In genomic region chr7:18648849-18649758, GRCh38 we compare ENCODE assay signal across 17 cellular contexts.
DNase-seq lines count a peak whose midpoint lies in the region; ATAC-seq and TF ChIP-seq lines count a peak whose summit lies in the region.
"Had no signal": no experiment of that assay in that cellular context is flagged by ENCODE, and none has a peak within 500 bp of the region (broad histone marks: within the 10 kb centered on the region; RNA-seq: fewer than 3 reads in every experiment).

No MANE protein-coding gene starts in this region.

- no peak overlapping the region for H2AFZ ChIP-seq in PC-3 (ENCODE audit: low read length)
- no peak overlapping the region for H2AFZ ChIP-seq in trophoblast cell (ENCODE audit: insufficient read depth, low read length, poor library complexity)

- H3K23ac ChIP-seq in trophoblast cell (ENCODE audit: low read length): no peak overlapping the region

- no peak overlapping the region for H2BK120ac ChIP-seq in trophoblast cell (ENCODE audit: insufficient read depth, low read length, poor library complexity)

- POLR2A ChIA-PET in PC-3 (lab: Charles Lee; ENCODE audit: unreplicated experiment): no interaction called here

- H3K14ac ChIP-seq in trophoblast cell (ENCODE audit: low read length): no peak overlapping the region

- CTCF ChIA-PET in PC-3 (lab: Charles Lee): no interaction called here

- H3K27me3 ChIP-seq in PC-3 (ENCODE audit: low read length) (no peaks in the 10 kb centered on the region), adipocyte (replicated peaks; ENCODE audit: control insufficient read depth, insufficient read depth, low read length) (no peaks in the 10 kb centered on the region), trophoblast cell (ENCODE audit: insufficient read depth, low read length) (no peaks in the 10 kb centered on the region)

- no peaks in the 10 kb centered on the region for H3K79me2 ChIP-seq in PC-3 (ENCODE audit: low read length)
- H3K79me2 ChIP-seq in trophoblast cell (ENCODE audit: control insufficient read depth, insufficient read depth, low read length, poor library complexity): no peaks in the 10 kb centered on the region

- TF ChIP-seq CTCF in PC-3 (conservative IDR thresholded peaks at IDR 0.05; ENCODE audit: low read depth, low read length): no peak

- H3K9ac ChIP-seq in PC-3 (ENCODE audit: low read length) (no peak overlapping the region), adipocyte (ENCODE audit: low read length) (no peak overlapping the region), trophoblast cell (ENCODE audit: low read length) (no peak overlapping the region)

- no peaks in the 10 kb centered on the region for H3F3A ChIP-seq in PC-3 (ENCODE audit: low read length, unreplicated experiment)

- H3K27ac ChIP-seq in PC-3 (ENCODE audit: low read length): no peak overlapping the region
- H3K27ac ChIP-seq in trophoblast cell (ENCODE audit: low read depth, low read length): no peak overlapping the region
- H3K27ac ChIP-seq: 22Rv1 had no signal

- no peak overlapping the region for H4K91ac ChIP-seq in trophoblast cell (ENCODE audit: low read depth, low read length)

- no peaks in the 10 kb centered on the region for H3K9me3 ChIP-seq in PC-3 (ENCODE audit: low read length)
- no peaks in the 10 kb centered on the region for H3K9me3 ChIP-seq in adipocyte (ENCODE audit: control insufficient read depth, low read length)
- no peaks in the 10 kb centered on the region for H3K9me3 ChIP-seq in trophoblast cell (ENCODE audit: insufficient read depth, low read depth, low read length)

- H3K4me3 ChIP-seq in PC-3 (ENCODE audit: low read length) (no peak overlapping the region), adipocyte (ENCODE audit: low read length) (no peak overlapping the region), trophoblast cell (ENCODE audit: low read depth, low read length) (no peak overlapping the region)

- no peaks in the 10 kb centered on the region for H3K36me3 ChIP-seq in PC-3 (ENCODE audit: low read depth, low read length)
- peaks cover 14% of the 10 kb centered on the region for H3K36me3 ChIP-seq in adipocyte (ENCODE audit: control insufficient read depth, insufficient read depth, low read length, severe bottlenecking)
- no peaks in the 10 kb centered on the region for H3K36me3 ChIP-seq in trophoblast cell (ENCODE audit: control insufficient read depth in 1 of 2, insufficient read depth in 2 of 2, low read length in 2 of 2)

- H3K18ac ChIP-seq in trophoblast cell (ENCODE audit: low read length): no peak overlapping the region

- H3K4ac ChIP-seq in trophoblast cell (ENCODE audit: low read depth, low read length): no peak overlapping the region

- H2AK5ac ChIP-seq in trophoblast cell (ENCODE audit: low read length): no peak overlapping the region

- H3K9me2 ChIP-seq in PC-3 (replicated peaks; ENCODE audit: low read length): no peaks in the 10 kb centered on the region

- no peak overlapping the region for H4K12ac ChIP-seq in trophoblast cell (ENCODE audit: low read depth, low read length)

- no peaks in the 10 kb centered on the region for H3K79me1 ChIP-seq in trophoblast cell (ENCODE audit: low read length)

- DNase-seq in activated CD4-positive, CD25-positive, alpha-beta regulatory T cell treated with anti-CD3 and anti-CD28 coated beads, Interleukin-2, amount 50 U/mL, for 72 hours: no peak
- DNase-seq in PC-3 (peak; percentile 23), adipocyte (ENCODE audit: low read depth) (peak; percentile 47), trophoblast cell (peak; percentile 6 to 58), NCI-H128 (lab: John Stamatoyannopoulos, UW; ENCODE audit: unreplicated experiment) (no peak), NCI-H2171 treated with DMSO at 0.1 percent for 48 hours (lab: John Stamatoyannopoulos, UW) (no peak), DMS 273 treated with DMSO at 0.1 percent for 48 hours (lab: John Stamatoyannopoulos, UW) (no peak)
- DNase-seq: CD8-positive, alpha-beta T cell; GF-D8; KBM-7; NCI-H1436; NCI-H2029; NCI-H2171; NCI-H446 treated with DMSO at 0.1 percent for 48 hours; NCI-H82 had no signal

- H2BK12ac ChIP-seq in trophoblast cell (ENCODE audit: low read length): no peak overlapping the region

- no TSS peak for BruUV-seq in PC-3 (replicated peaks; lab: Mats Ljungman, UMichigan)

- H4K8ac ChIP-seq in trophoblast cell (ENCODE audit: low read depth, low read length): no peak overlapping the region

- peaks cover 4% of the 10 kb centered on the region; the same call in 1 of the 2 replicates for H3K4me1 ChIP-seq in PC-3 (ENCODE audit: insufficient read depth, low read length)
- H3K4me1 ChIP-seq in adipocyte (ENCODE audit: control insufficient read depth, insufficient read depth, low read length): no peaks in the 10 kb centered on the region
- H3K4me1 ChIP-seq in trophoblast cell (ENCODE audit: control insufficient read depth in 1 of 2, insufficient read depth in 2 of 2, low read length in 2 of 2): no peaks in the 10 kb centered on the region

- H4K20me1 ChIP-seq in PC-3 (ENCODE audit: low read length): no peaks in the 10 kb centered on the region

- H3K4me2 ChIP-seq in PC-3 (ENCODE audit: low read length) (no peak overlapping the region), trophoblast cell (ENCODE audit: low read length) (no peak overlapping the region)

- peak; percentile 57 to 67 for ATAC-seq in activated CD4-positive, CD25-positive, alpha-beta regulatory T cell treated with anti-CD3 and anti-CD28 coated beads, Interleukin-2, amount 50 U/mL, for 24 hours
- ATAC-seq in PC-3: no peak
- ATAC-seq: CD8-positive, alpha-beta T cell had no signal

- intact Hi-C loops in PC-3 (cut with micrococcal nuclease): no loop called here

- no CpG with 5 or more reads among the region's 9 CpGs for WGBS in trophoblast cell (ENCODE audit: extremely low coverage, insufficient coverage, insufficient read length)

- H2BK5ac ChIP-seq in trophoblast cell (ENCODE audit: low read depth, low read length, poor library complexity): no peak overlapping the region

Comparison
In these comparisons a context has a peak if more than half of its experiments do, and no peak if none do; other contexts are left out.
1. DNase-seq: peak in PC-3 (single experiment), adipocyte (single experiment) and trophoblast cell (2 of 2); none in activated CD4-positive, CD25-positive, alpha-beta regulatory T cell treated with anti-CD3 and anti-CD28 coated beads, Interleukin-2, amount 50 U/mL, for 72 hours (single experiment), NCI-H128 (single experiment), NCI-H2171 treated with DMSO at 0.1 percent for 48 hours (single experiment) and DMS 273 treated with DMSO at 0.1 percent for 48 hours (single experiment).